In the genomic region with DNA sequence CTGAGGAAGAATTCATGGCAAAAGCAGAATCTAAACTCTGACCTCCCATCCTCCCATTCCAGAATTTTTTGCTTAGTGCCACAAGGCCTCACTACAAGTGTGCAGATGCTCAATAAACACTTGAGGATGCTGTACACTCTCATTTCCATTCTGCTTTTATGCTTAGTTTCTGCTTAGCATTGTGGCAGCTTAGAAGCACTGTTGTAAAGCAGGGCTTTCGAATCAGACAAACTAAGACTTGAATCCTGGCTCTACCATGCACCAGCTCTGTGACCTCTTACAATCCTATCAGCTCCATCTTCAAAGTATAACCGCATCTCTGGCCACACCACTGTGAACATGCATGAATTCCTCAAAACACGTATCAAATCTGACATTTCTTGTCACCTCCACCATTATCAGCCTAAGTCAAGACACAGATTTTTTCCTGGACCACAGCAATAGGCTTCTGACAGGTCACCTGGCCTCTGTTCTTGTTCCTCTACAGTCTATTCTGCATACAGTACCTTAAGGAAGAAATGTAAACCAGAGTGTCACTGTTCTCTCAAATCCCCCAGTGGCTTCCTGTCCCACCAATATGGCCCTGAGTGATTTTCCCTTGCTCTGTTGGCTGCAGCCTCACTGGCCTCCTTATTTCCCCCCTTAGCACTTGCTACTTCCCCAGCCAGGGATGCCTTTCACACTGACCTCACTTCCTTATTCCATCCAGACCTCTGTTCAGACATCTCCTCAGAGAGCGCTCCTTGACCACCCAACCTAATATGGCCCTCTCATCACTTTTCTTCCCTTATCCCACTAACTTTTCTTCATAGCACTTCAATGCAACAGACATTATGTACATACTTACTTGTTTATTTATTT, we compare ENCODE assay signal across 7 cellular contexts. TPM values are rescaled to one million over a fixed set of nuclear protein-coding genes. Genes with fewer than 3 reads are reported as not detected.
DNase-seq lines count a peak whose midpoint lies in the region; ATAC-seq and TF ChIP-seq lines count a peak whose summit lies in the region.

No MANE protein-coding gene starts in this region.

- H3K9me3 Mint-ChIP-seq in type B pancreatic cell, result no peaks in the 10 kb centered on the region

- H3K27ac Mint-ChIP-seq in type B pancreatic cell, result no peak overlapping the region

- peak; percentile 11 for DNase-seq in UCSD-AML1 (lab: John Stamatoyannopoulos, UW; ENCODE audit: unreplicated experiment)
- no peak for DNase-seq in omental fat pad (ENCODE audit: low spot score)
- no peak for DNase-seq in NCI-H510A (lab: John Stamatoyannopoulos, UW)
- DNase-seq in type B pancreatic cell (ENCODE audit: extremely low spot score, unreplicated experiment), result no peak

- no peaks in the 10 kb centered on the region for H3K36me3 Mint-ChIP-seq in type B pancreatic cell

- no peaks in the 10 kb centered on the region for H3K27me3 Mint-ChIP-seq in type B pancreatic cell

- TF ChIP-seq CTCF in omental fat pad (IDR thresholded peaks at IDR 0.05) (no peak), type B pancreatic cell (conservative IDR thresholded peaks at IDR 0.05) (no peak)

- peaks cover 13% of the 10 kb centered on the region for H3K4me1 Mint-ChIP-seq in type B pancreatic cell (ENCODE audit: unreplicated experiment)

- ATAC-seq in GM19397 (IDR thresholded peaks at IDR 0.05; ENCODE audit: unreplicated experiment) (peak; percentile 13), HG03196 (IDR thresholded peaks at IDR 0.05; ENCODE audit: unreplicated experiment) (peak; percentile 23), omental fat pad (ENCODE audit: low FRiP score) (peak; percentile 23), GM21528 (IDR thresholded peaks at IDR 0.05; ENCODE audit: low FRiP score, unreplicated experiment) (no peak)

- H3K4me3 Mint-ChIP-seq in type B pancreatic cell, result no peak overlapping the region

RNA-seq across cellular contexts. Expression of a gene that starts 8.1 kb away (rescaled TPM):
- total RNA-seq in omental fat pad (10 to 100 TPM; 48.6 to 56.7 (median 50.9) TPM), type B pancreatic cell (ENCODE audit: low replicate concordance) (38.2 and 49.3 TPM in 2 replicates)

RNA-seq across cellular contexts. Expression of a gene that starts 32.6 kb away (rescaled TPM):
- 10 to 100 TPM; 21.3 to 38.6 (median 32.7) TPM for total RNA-seq in omental fat pad
- 47.3 and 54.9 TPM in 2 replicates for total RNA-seq in type B pancreatic cell (ENCODE audit: low replicate concordance)
